Comparison of ENCODE assay signal across 10 cellular contexts in genomic region chr6:57108691-57109090, GRCh38. TPM values are rescaled to one million over a fixed set of nuclear protein-coding genes. Genes with fewer than 3 reads are reported as not detected.
DNase-seq lines count a peak whose midpoint lies in the region; ATAC-seq and FAIRE-seq lines count a peak whose summit lies in the region.
"Had no signal": no experiment of that assay in that cellular context is flagged by ENCODE, and none has a peak within 500 bp of the region (broad histone marks: within the 10 kb centered on the region; RNA-seq: fewer than 3 reads in every experiment).

No MANE protein-coding gene starts in this region.

- DNase-seq in GM19239 (ENCODE audit: insufficient read length, low spot score) (peak; percentile 13), occipital lobe (lab: John Stamatoyannopoulos, UW) (no peak), midbrain (lab: John Stamatoyannopoulos, UW) (no peak), NCI-H345 treated with DMSO at 0.1 percent for 48 hours (lab: John Stamatoyannopoulos, UW; ENCODE audit: unreplicated experiment) (no peak)
- no peak for DNase-seq in stimulated activated naive B cell treated with anti-CD40 and anti-IgM and Interleukin-4, amounts not matched to agents 10 μg/mL and 1 μg/mL and 100 μg/mL, for 72 hours
- DNase-seq: activated effector memory CD4-positive, alpha-beta T cell treated with Interleukin-2 at 50 U/mL for 16 hours; colonic mucosa; NCI-H446 had no signal

- peak overlapping the region; percentile 55 to 67 for H3K4me3 Mint-ChIP-seq in stimulated activated naive B cell treated with anti-CD40 and anti-IgM and Interleukin-4, amounts not matched to agents 10 μg/mL and 1 μg/mL and 100 μg/mL, for 72 hours

- H3K36me3 Mint-ChIP-seq in stimulated activated naive B cell treated with anti-CD40 and anti-IgM and Interleukin-4, amounts not matched to agents 10 μg/mL and 1 μg/mL and 100 μg/mL, for 72 hours: peaks cover 21 to 24% of the 10 kb centered on the region in 2 donors

- H3K9me3 Mint-ChIP-seq in stimulated activated naive B cell treated with anti-CD40 and anti-IgM and Interleukin-4, amounts not matched to agents 10 μg/mL and 1 μg/mL and 100 μg/mL, for 72 hours: no peaks in the 10 kb centered on the region

- peaks cover 25 to 71% of the 10 kb centered on the region in 2 donors for H3K4me1 Mint-ChIP-seq in stimulated activated naive B cell treated with anti-CD40 and anti-IgM and Interleukin-4, amounts not matched to agents 10 μg/mL and 1 μg/mL and 100 μg/mL, for 72 hours

- peak; percentile 69 for FAIRE-seq in GM19239 (lab: Jason Lieb, UNC)

- no peaks in the 10 kb centered on the region for H3K27me3 Mint-ChIP-seq in stimulated activated naive B cell treated with anti-CD40 and anti-IgM and Interleukin-4, amounts not matched to agents 10 μg/mL and 1 μg/mL and 100 μg/mL, for 72 hours

- ATAC-seq in HG02642 (IDR thresholded peaks at IDR 0.05; ENCODE audit: poor library complexity, unreplicated experiment) (peak; percentile 95), HG03520 (IDR thresholded peaks at IDR 0.05; ENCODE audit: unreplicated experiment) (peak; percentile 95)
- peak; percentile 97 to 99 for ATAC-seq in stimulated activated naive B cell treated with anti-CD40 and anti-IgM and Interleukin-4, amounts not matched to agents 10 μg/mL and 1 μg/mL and 100 μg/mL, for 72 hours (replicated peaks)

- peak overlapping the region; percentile 70 for H3K27ac Mint-ChIP-seq in stimulated activated naive B cell treated with anti-CD40 and anti-IgM and Interleukin-4, amounts not matched to agents 10 μg/mL and 1 μg/mL and 100 μg/mL, for 72 hours

RNA-seq across cellular contexts. Expression of gene ZNF451, which starts 18.7 kb away (rescaled TPM):
- 167 TPM for total RNA-seq in occipital lobe
